In the genomic region with DNA sequence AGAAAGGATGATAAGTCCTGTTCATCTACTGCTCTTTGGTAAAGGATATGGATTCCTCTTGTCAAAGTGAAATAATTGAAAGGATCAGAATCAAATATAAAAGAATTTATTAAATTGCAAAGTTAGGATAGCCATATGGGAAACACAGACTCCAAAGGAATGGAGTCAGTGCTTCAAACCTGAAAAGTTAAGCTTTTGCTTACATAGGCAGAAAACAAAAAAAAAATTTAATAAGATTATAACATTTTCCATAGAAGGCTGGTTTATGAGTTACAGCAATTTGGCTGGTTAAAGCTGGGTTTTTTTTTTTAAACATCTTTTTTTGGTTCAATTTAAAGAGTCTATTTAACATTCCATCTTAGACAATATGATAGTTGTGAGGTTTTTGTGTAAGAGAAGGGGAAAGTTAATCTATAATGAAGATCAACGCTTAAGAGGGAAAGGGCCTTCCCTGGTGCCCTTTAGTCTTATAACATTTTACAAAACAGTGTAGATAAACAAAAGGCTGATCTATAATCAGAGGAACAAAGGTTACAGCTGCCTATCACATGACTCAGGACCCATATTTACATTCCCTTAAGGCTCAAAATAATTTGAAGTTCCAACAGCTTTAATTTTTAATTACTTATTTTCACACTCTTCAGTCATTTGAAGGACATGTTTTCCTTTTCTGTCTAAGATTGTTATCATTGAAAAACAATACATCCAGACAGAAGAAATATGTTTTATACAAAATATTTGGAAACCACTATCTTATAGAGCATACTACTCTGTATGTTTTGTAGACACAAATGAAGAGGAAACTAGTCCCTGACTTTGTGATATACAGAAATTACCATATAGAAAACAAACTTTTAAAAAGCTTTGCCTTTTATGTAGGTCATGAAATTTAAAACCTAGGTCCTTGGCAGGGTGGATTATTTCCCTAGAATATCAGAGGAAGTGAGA, we compare ENCODE assay signal across 1 cellular context.
TF ChIP-seq lines count a peak whose summit lies in the region.

No MANE protein-coding gene starts in this region.

TF ChIP-seq in HepG2, 621 proteins besides CTCF, POLR2A, EP300 and RAD21 (continued from another document and continues in another):
- TF ChIP-seq ZNF780A (CRISPR knock-in tag; IDR thresholded peaks at IDR 0.05) (no peak), TMF1 (CRISPR knock-in tag; IDR thresholded peaks at IDR 0.05; ENCODE audit: low read depth) (no peak), KLF12 (CRISPR knock-in tag; IDR thresholded peaks at IDR 0.05; ENCODE audit: borderline replicate concordance) (no peak), EEA1 (CRISPR knock-in tag; IDR thresholded peaks at IDR 0.05; ENCODE audit: borderline replicate concordance) (no peak), MTF1 (CRISPR knock-in tag; IDR thresholded peaks at IDR 0.05) (no peak), NR2F6 (IDR thresholded peaks at IDR 0.05) (peak; percentile 73), NR2F6 (CRISPR knock-in tag; IDR thresholded peaks at IDR 0.05) (peak; percentile 58), RXRB (CRISPR knock-in tag; IDR thresholded peaks at IDR 0.05; ENCODE audit: borderline replicate concordance) (peak; percentile 84), SATB2 (CRISPR knock-in tag; IDR thresholded peaks at IDR 0.05) (no peak), HBP1 (CRISPR knock-in tag; IDR thresholded peaks at IDR 0.05; ENCODE audit: low read depth) (no peak), POLR2AphosphoS5 (IDR thresholded peaks at IDR 0.05; ENCODE audit: low read depth, low read length) (no peak), DPF2 (CRISPR knock-in tag; IDR thresholded peaks at IDR 0.05; ENCODE audit: borderline replicate concordance, low read depth) (0 out of 2 replicates have a peak, but pooled peaks have one; percentile 48), SMARCC2 (IDR thresholded peaks at IDR 0.05) (0 out of 2 replicates have a peak, but pooled peaks have one; percentile 66), GPBP1L1 (CRISPR knock-in tag; IDR thresholded peaks at IDR 0.05) (no peak), RFX3 (CRISPR knock-in tag; IDR thresholded peaks at IDR 0.05) (no peak), TEF (CRISPR knock-in tag; IDR thresholded peaks at IDR 0.05) (no peak), ZMYM2 (CRISPR knock-in tag; IDR thresholded peaks at IDR 0.05) (no peak), HOXA3 (CRISPR knock-in tag; IDR thresholded peaks at IDR 0.05) (no peak), MATR3 (CRISPR knock-in tag; IDR thresholded peaks at IDR 0.05) (no peak), FOXK2 (IDR thresholded peaks at IDR 0.05) (peak; percentile 55; the same call in 1 of the 2 replicates), ZNF678 (CRISPR knock-in tag; IDR thresholded peaks at IDR 0.05) (no peak), ZNF44 (CRISPR knock-in tag; IDR thresholded peaks at IDR 0.05) (no peak), HCFC1 (IDR thresholded peaks at IDR 0.05; ENCODE audit: low read depth, low read length) (no peak), ZNF33B (CRISPR knock-in tag; IDR thresholded peaks at IDR 0.05) (no peak), ZNF7 (CRISPR knock-in tag; IDR thresholded peaks at IDR 0.05) (no peak), KDM4B (CRISPR knock-in tag; IDR thresholded peaks at IDR 0.05) (no peak), HNRNPL (IDR thresholded peaks at IDR 0.05; ENCODE audit: low read depth, low read length) (no peak), GLMP (CRISPR knock-in tag; IDR thresholded peaks at IDR 0.05; ENCODE audit: borderline replicate concordance) (no peak), ZNF333 (CRISPR knock-in tag; IDR thresholded peaks at IDR 0.05; ENCODE audit: borderline replicate concordance) (no peak), SALL1 (CRISPR knock-in tag; IDR thresholded peaks at IDR 0.05) (no peak), ZBTB3 (CRISPR knock-in tag; IDR thresholded peaks at IDR 0.05; ENCODE audit: borderline replicate concordance, low read depth) (no peak), ZNF432 (CRISPR knock-in tag; IDR thresholded peaks at IDR 0.05; ENCODE audit: borderline replicate concordance) (no peak), ZNF605 (CRISPR knock-in tag; IDR thresholded peaks at IDR 0.05) (no peak), THAP8 (CRISPR knock-in tag; IDR thresholded peaks at IDR 0.05; ENCODE audit: borderline replicate concordance) (no peak), KDM3A (CRISPR knock-in tag; IDR thresholded peaks at IDR 0.05; ENCODE audit: low read depth) (no peak), RCOR2 (CRISPR knock-in tag; IDR thresholded peaks at IDR 0.05) (peak; percentile 56; the same call in 1 of the 2 replicates), KLF16 (CRISPR knock-in tag; IDR thresholded peaks at IDR 0.05) (0 out of 4 replicates have a peak, but pooled peaks of 1 of the 2 experiments have one; percentile 57), ZNF883 (CRISPR knock-in tag; IDR thresholded peaks at IDR 0.05; ENCODE audit: not compliant biosample characterization) (no peak), ZNF275 (CRISPR knock-in tag; IDR thresholded peaks at IDR 0.05; ENCODE audit: borderline replicate concordance) (no peak)
- TF ChIP-seq, protein P1, sequence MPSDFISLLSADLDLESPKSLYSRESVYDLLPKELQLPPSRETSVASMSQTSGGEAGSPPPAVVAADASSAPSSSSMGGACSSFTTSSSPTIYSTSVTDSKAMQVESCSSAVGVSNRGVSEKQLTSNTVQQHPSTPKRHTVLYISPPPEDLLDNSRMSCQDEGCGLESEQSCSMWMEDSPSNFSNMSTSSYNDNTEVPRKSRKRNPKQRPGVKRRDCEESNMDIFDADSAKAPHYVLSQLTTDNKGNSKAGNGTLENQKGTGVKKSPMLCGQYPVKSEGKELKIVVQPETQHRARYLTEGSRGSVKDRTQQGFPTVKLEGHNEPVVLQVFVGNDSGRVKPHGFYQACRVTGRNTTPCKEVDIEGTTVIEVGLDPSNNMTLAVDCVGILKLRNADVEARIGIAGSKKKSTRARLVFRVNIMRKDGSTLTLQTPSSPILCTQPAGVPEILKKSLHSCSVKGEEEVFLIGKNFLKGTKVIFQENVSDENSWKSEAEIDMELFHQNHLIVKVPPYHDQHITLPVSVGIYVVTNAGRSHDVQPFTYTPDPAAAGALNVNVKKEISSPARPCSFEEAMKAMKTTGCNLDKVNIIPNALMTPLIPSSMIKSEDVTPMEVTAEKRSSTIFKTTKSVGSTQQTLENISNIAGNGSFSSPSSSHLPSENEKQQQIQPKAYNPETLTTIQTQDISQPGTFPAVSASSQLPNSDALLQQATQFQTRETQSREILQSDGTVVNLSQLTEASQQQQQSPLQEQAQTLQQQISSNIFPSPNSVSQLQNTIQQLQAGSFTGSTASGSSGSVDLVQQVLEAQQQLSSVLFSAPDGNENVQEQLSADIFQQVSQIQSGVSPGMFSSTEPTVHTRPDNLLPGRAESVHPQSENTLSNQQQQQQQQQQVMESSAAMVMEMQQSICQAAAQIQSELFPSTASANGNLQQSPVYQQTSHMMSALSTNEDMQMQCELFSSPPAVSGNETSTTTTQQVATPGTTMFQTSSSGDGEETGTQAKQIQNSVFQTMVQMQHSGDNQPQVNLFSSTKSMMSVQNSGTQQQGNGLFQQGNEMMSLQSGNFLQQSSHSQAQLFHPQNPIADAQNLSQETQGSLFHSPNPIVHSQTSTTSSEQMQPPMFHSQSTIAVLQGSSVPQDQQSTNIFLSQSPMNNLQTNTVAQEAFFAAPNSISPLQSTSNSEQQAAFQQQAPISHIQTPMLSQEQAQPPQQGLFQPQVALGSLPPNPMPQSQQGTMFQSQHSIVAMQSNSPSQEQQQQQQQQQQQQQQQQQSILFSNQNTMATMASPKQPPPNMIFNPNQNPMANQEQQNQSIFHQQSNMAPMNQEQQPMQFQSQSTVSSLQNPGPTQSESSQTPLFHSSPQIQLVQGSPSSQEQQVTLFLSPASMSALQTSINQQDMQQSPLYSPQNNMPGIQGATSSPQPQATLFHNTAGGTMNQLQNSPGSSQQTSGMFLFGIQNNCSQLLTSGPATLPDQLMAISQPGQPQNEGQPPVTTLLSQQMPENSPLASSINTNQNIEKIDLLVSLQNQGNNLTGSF (CRISPR knock-in tag; IDR thresholded peaks at IDR 0.05), result no peak
- TF ChIP-seq, protein P2, sequence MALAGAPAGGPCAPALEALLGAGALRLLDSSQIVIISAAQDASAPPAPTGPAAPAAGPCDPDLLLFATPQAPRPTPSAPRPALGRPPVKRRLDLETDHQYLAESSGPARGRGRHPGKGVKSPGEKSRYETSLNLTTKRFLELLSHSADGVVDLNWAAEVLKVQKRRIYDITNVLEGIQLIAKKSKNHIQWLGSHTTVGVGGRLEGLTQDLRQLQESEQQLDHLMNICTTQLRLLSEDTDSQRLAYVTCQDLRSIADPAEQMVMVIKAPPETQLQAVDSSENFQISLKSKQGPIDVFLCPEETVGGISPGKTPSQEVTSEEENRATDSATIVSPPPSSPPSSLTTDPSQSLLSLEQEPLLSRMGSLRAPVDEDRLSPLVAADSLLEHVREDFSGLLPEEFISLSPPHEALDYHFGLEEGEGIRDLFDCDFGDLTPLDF (CRISPR knock-in tag; IDR thresholded peaks at IDR 0.05), result no peak
- TF ChIP-seq, protein P3, sequence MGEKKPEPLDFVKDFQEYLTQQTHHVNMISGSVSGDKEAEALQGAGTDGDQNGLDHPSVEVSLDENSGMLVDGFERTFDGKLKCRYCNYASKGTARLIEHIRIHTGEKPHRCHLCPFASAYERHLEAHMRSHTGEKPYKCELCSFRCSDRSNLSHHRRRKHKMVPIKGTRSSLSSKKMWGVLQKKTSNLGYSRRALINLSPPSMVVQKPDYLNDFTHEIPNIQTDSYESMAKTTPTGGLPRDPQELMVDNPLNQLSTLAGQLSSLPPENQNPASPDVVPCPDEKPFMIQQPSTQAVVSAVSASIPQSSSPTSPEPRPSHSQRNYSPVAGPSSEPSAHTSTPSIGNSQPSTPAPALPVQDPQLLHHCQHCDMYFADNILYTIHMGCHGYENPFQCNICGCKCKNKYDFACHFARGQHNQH (CRISPR knock-in tag; IDR thresholded peaks at IDR 0.05), result peak; percentile 19; the same call in 1 of the 2 replicates
- TF ChIP-seq, protein P4, sequence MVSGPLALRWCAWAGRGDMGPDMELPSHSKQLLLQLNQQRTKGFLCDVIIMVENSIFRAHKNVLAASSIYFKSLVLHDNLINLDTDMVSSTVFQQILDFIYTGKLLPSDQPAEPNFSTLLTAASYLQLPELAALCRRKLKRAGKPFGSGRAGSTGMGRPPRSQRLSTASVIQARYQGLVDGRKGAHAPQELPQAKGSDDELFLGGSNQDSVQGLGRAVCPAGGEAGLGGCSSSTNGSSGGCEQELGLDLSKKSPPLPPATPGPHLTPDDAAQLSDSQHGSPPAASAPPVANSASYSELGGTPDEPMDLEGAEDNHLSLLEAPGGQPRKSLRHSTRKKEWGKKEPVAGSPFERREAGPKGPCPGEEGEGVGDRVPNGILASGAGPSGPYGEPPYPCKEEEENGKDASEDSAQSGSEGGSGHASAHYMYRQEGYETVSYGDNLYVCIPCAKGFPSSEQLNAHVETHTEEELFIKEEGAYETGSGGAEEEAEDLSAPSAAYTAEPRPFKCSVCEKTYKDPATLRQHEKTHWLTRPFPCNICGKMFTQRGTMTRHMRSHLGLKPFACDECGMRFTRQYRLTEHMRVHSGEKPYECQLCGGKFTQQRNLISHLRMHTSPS (CRISPR knock-in tag; IDR thresholded peaks at IDR 0.05; ENCODE audit: low read depth), result no peak
